In the genomic region with DNA sequence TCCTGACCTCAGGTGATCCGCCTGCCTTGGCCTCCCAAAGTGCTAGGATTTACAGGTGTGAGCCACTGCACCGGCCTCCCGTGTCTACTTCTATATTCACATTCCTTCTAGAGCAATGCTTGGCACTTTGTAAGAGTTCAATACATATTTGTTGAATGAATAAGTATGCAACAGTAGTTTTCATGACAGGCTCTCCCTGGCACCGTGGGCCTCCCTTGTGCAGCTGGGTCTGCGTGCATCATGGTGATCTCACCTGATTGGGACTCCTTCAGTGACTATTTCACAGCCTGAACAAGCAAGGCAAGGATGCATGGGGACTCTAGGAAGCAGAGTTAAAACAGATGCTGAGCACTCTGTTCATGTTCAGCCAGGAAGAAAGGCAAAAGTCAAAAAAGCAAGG, we compare ENCODE assay signal across 21 cellular contexts. TPM values are rescaled to one million over a fixed set of nuclear protein-coding genes. Genes with fewer than 3 reads are reported as not detected.
DNase-seq lines count a peak whose midpoint lies in the region; ATAC-seq and TF ChIP-seq lines count a peak whose summit lies in the region.
"Had no signal": no experiment of that assay in that cellular context is flagged by ENCODE, and none has a peak within 500 bp of the region (broad histone marks: within the 10 kb centered on the region; RNA-seq: fewer than 3 reads in every experiment).

No MANE protein-coding gene starts in this region.

- no peaks in the 10 kb centered on the region for H3K36me3 ChIP-seq in adipocyte (ENCODE audit: control insufficient read depth, insufficient read depth, low read length, severe bottlenecking)
- H3K36me3 ChIP-seq: tibial nerve had no signal

- TF ChIP-seq CTCF in fibroblast of the aortic adventitia (IDR thresholded peaks at IDR 0.05; ENCODE audit: insufficient read depth, low read length): no peak

- no peaks in the 10 kb centered on the region for H3K9me3 ChIP-seq in adipocyte (ENCODE audit: control insufficient read depth, low read length)
- H3K9me3 ChIP-seq: tibial nerve had no signal

- H3K27me3 ChIP-seq in adipocyte (replicated peaks; ENCODE audit: control insufficient read depth, insufficient read depth, low read length): peaks cover 42% of the 10 kb centered on the region

- H3K4me3 ChIP-seq in adipocyte (ENCODE audit: low read length): no peak overlapping the region
- H3K4me3 ChIP-seq in fibroblast of the aortic adventitia (ENCODE audit: low read depth, low read length): no peak overlapping the region
- H3K4me3 ChIP-seq: tibial nerve had no signal

- no peak overlapping the region for H3K9ac ChIP-seq in adipocyte (ENCODE audit: low read length)

- no peak for ATAC-seq in HG03520 (IDR thresholded peaks at IDR 0.05; ENCODE audit: unreplicated experiment)
- ATAC-seq: effector memory CD8-positive, alpha-beta T cell; natural killer cell; stimulated activated naive CD8-positive, alpha-beta T cell treated with anti-CD3 and anti-CD28 coated beads, Interleukin-15, Interleukin-2, amounts not matched to agents 100 U/mL and 50 U/mL, for 24 hours had no signal

- no peaks in the 10 kb centered on the region for H3K4me1 ChIP-seq in adipocyte (ENCODE audit: control insufficient read depth, insufficient read depth, low read length)
- H3K4me1 ChIP-seq: tibial nerve had no signal

- DNase-seq in HCEC 1CT (peak; percentile 43), adipocyte (ENCODE audit: low read depth) (peak; percentile 40), fibroblast of the aortic adventitia (ENCODE audit: low read depth) (peak; percentile 43), NCI-H2196 (lab: John Stamatoyannopoulos, UW; ENCODE audit: unreplicated experiment) (no peak), MV-4-11 (lab: John Stamatoyannopoulos, UW) (no peak)
- no peak for DNase-seq in activated CD8-positive, alpha-beta memory T cell treated with anti-CD3 and anti-CD28 coated beads for 24 hours
- DNase-seq: activated CD4-positive, alpha-beta T cell treated with anti-CD3 and anti-CD28 coated beads, Interleukin-2, amount 10 ng/mL, durations not matched to agents 7 days and 5 days; activated CD8-positive, alpha-beta memory T cell treated with anti-CD3 and anti-CD28 coated beads, Interleukin-2, amount 50 U/mL, for 48 hours; activated effector memory CD4-positive, alpha-beta T cell treated with anti-CD3 and anti-CD28 coated beads, Interleukin-2, amount 50 U/mL, for 16 hours; cerebellar nuclear complex; effector memory CD8-positive, alpha-beta T cell; GDM1; H7; mesendoderm; natural killer cell; NCI-H1930; NCI-H446; stimulated activated CD4-positive, alpha-beta T cell treated with anti-CD3 and anti-CD28 coated beads, Interleukin-2, amount 100 ng/mL, for 24 hours; stimulated activated naive CD8-positive, alpha-beta T cell treated with anti-CD3 and anti-CD28 coated beads, Interleukin-15, Interleukin-2, amounts not matched to agents 100 U/mL and 50 U/mL, for 24 hours had no signal

RNA-seq across cellular contexts. Expression of gene ZBTB34, which starts 6.8 kb away (rescaled TPM):
- total RNA-seq in fibroblast of the aortic adventitia (ENCODE audit: low replicate concordance): 7.3 and 8.8 TPM in 2 replicates

RNA-seq across cellular contexts. Expression of gene ZBTB43, which starts 48.8 kb away (rescaled TPM):
- total RNA-seq in fibroblast of the aortic adventitia (ENCODE audit: low replicate concordance): 8.1 and 11.1 TPM in 2 replicates

Comparison
In these comparisons a context has a peak if more than half of its experiments do, and no peak if none do; other contexts are left out.
1. DNase-seq: peak in HCEC 1CT (single experiment), adipocyte (single experiment) and fibroblast of the aortic adventitia (single experiment); none in NCI-H2196 (single experiment), activated CD8-positive, alpha-beta memory T cell treated with anti-CD3 and anti-CD28 coated beads for 24 hours (single experiment) and MV-4-11 (single experiment).